ENCODE assay signal across 24 cellular contexts in the genomic region with DNA sequence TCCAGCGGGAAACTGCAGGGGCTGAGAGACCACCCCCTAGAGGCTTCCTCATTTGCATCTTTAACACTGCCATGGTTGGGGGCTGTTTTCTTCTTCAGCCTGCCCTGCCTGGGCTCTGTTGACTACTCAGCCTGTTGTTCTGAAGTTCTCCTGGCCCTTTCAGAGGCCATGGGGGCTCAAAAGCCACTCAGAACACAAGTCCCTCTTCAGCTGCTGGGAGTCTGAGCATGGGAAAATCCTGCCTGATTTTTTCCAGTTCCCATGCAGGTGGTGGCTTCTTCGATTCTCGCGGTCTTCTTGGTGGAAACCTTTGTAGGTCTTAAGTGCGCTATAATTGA. TPM values are rescaled to one million over a fixed set of nuclear protein-coding genes. Genes with fewer than 3 reads are reported as not detected.
DNase-seq lines count a peak whose midpoint lies in the region; ATAC-seq and TF ChIP-seq lines count a peak whose summit lies in the region.
"Had no signal": no experiment of that assay in that cellular context is flagged by ENCODE, and none has a peak within 500 bp of the region (broad histone marks: within the 10 kb centered on the region; RNA-seq: fewer than 3 reads in every experiment).

No MANE protein-coding gene starts in this region.

- peaks cover 68% of the 10 kb centered on the region for H3K4me1 ChIP-seq in BLaER1
- no peaks in the 10 kb centered on the region for H3K4me1 ChIP-seq in GM23338 (ENCODE audit: insufficient read depth)
- peaks cover 0 to 10% of the 10 kb centered on the region in 2 donors for H3K4me1 ChIP-seq in mucosa of rectum (ENCODE audit: control insufficient read depth in 2 of 2, insufficient read depth in 2 of 2, low read length in 2 of 2)
- H3K4me1 ChIP-seq: A549, lower lobe of right lung, suprapubic skin had no signal

- no peaks in the 10 kb centered on the region for H3K36me3 Mint-ChIP-seq in GM23338 (ENCODE audit: low read depth)

- H3K27ac Mint-ChIP-seq in GM23338 = no peak overlapping the region
- H3K27ac Mint-ChIP-seq: activated CD4-positive, alpha-beta memory T cell treated with anti-CD3 and anti-CD28 coated beads for 36 hours had no signal

- H3K4me2 ChIP-seq in BLaER1 (peak overlapping the region; percentile 30), GM23338 (no peak overlapping the region)
- H3K4me2 ChIP-seq: A549, KMS-11, SK-N-SH had no signal

- ATAC-seq in GM23338 (peak; percentile 89), SK-N-SH treated with all-trans-retinoic acid at 6 μM for 48 hours (no peak), omental fat pad (ENCODE audit: low FRiP score) (no peak)
- ATAC-seq: lower lobe of right lung had no signal

- H3K4me3 Mint-ChIP-seq in GM23338 = no peak overlapping the region
- H3K4me3 Mint-ChIP-seq: activated CD4-positive, alpha-beta memory T cell treated with anti-CD3 and anti-CD28 coated beads for 36 hours had no signal

- peaks cover 7% of the 10 kb centered on the region; the same call in 2 of the 3 replicates for H3K9me3 Mint-ChIP-seq in GM23338
- H3K9me3 Mint-ChIP-seq: activated CD4-positive, alpha-beta memory T cell treated with anti-CD3 and anti-CD28 coated beads for 36 hours had no signal

- H4K20me1 ChIP-seq in BLaER1 = no peaks in the 10 kb centered on the region
- H4K20me1 ChIP-seq in GM23338 (replicated peaks; ENCODE audit: insufficient read depth) = no peaks in the 10 kb centered on the region

- H3K27ac ChIP-seq in BLaER1 (peak overlapping the region; percentile 63; the same call in 1 of the 2 replicates), GM23338 (ENCODE audit: low read depth) (no peak overlapping the region), mucosa of rectum (ENCODE audit: low read depth in 2 of 2, low read length in 2 of 2) (peak overlapping the region; percentile 4 to 48)
- H3K27ac ChIP-seq: A549, KMS-11, lower lobe of right lung, RWPE1, suprapubic skin had no signal

- H3K9me3 ChIP-seq in BLaER1 (no peaks in the 10 kb centered on the region), mucosa of rectum (ENCODE audit: control insufficient read depth in 2 of 2, low read length in 2 of 2) (no peaks in the 10 kb centered on the region)
- H3K9me3 ChIP-seq: A549, lower lobe of right lung, SK-N-SH, suprapubic skin had no signal

- TF ChIP-seq POLR2A in Raji (IDR thresholded peaks at IDR 0.05; ENCODE audit: insufficient read depth, low read depth, low read length) = 0 out of 2 replicates have a peak, but pooled peaks have one; percentile 18

- H3K36me3 ChIP-seq in BLaER1 (no peaks in the 10 kb centered on the region), GM23338 (ENCODE audit: insufficient read depth) (no peaks in the 10 kb centered on the region), mucosa of rectum (ENCODE audit: control insufficient read depth in 2 of 2, insufficient read depth in 2 of 2, low read length in 2 of 2) (no peaks in the 10 kb centered on the region)
- H3K36me3 ChIP-seq: lower lobe of right lung, suprapubic skin had no signal

- TF ChIP-seq CTCF in GM23338 (conservative IDR thresholded peaks at IDR 0.05; ENCODE audit: low read depth in 2 of 2) (no peak; a peak in 1 of 4 replicates), omental fat pad (IDR thresholded peaks at IDR 0.05) (no peak)

- H3K9ac ChIP-seq in BLaER1 = no peak overlapping the region
- H3K9ac ChIP-seq in mucosa of rectum (ENCODE audit: low read depth in 1 of 2, low read length in 2 of 2) = no peak overlapping the region
- H3K9ac ChIP-seq: KMS-11, SK-N-SH had no signal

- no peaks in the 10 kb centered on the region for H3K79me2 ChIP-seq in GM23338 (replicated peaks; ENCODE audit: insufficient read depth)

- H3K27me3 ChIP-seq in BLaER1 (no peaks in the 10 kb centered on the region), GM23338 (ENCODE audit: insufficient read depth) (no peaks in the 10 kb centered on the region), mucosa of rectum (ENCODE audit: control insufficient read depth in 2 of 2, insufficient read depth in 2 of 2, low read length in 2 of 2) (no peaks in the 10 kb centered on the region)
- H3K27me3 ChIP-seq: suprapubic skin had no signal

- no peak overlapping the region for H3K4me3 ChIP-seq in BLaER1
- no peak overlapping the region for H3K4me3 ChIP-seq in GM23338
- H3K4me3 ChIP-seq in mucosa of rectum (ENCODE audit: low read length in 2 of 2) = no peak overlapping the region
- H3K4me3 ChIP-seq: A549, lower lobe of right lung, suprapubic skin had no signal

- no peaks in the 10 kb centered on the region for H3K9me2 ChIP-seq in GM23338 (ENCODE audit: insufficient read depth)
- H3K9me2 ChIP-seq: SK-N-SH had no signal

- DNase-seq in GM23338 (ENCODE audit: low spot score) (no peak), omental fat pad (ENCODE audit: low spot score) (no peak), T-helper 2 cell (no peak), iPS-NIHi11 (ENCODE audit: low spot score) (no peak)
- DNase-seq: activated CD4-positive, alpha-beta memory T cell treated with anti-CD3 and anti-CD28 coated beads for 36 hours; activated CD4-positive, CD25-positive, alpha-beta regulatory T cell; activated effector memory CD4-positive, alpha-beta T cell treated with anti-CD3 and anti-CD28 coated beads, Interleukin-2, amount 50 U/mL, for 16 hours; COR-L47; kidney glomerular epithelial cell; lower lobe of right lung; NCI-H2171; NCI-H526 treated with DMSO at 0.1 percent for 48 hours; nucleus accumbens; SK-N-SH; stimulated activated CD4-positive, alpha-beta T cell treated with anti-CD3 and anti-CD28 coated beads, Interleukin-1b, Interleukin-23, amount 100 ng/mL, for 48 hours; T1000 had no signal

- no peak overlapping the region for H2AFZ ChIP-seq in GM23338

- peaks cover 2% of the 10 kb centered on the region for H3K27me3 Mint-ChIP-seq in GM23338 (ENCODE audit: insufficient read depth, low read depth, poor library complexity)

- H3K4me1 Mint-ChIP-seq in GM23338 = peaks cover 15% of the 10 kb centered on the region

- no peaks in the 10 kb centered on the region; the same call in 1 of the 2 replicates for H3F3A ChIP-seq in GM23338 (replicated peaks; ENCODE audit: low read depth)

TF ChIP-seq in GM23338, 12 proteins besides CTCF, POLR2A, EP300 and RAD21 (continues in another document):
- TF ChIP-seq CREB1 (CRISPR knock-in tag; IDR thresholded peaks at IDR 0.05; ENCODE audit: low read depth) (no peak), EZH2 (IDR thresholded peaks at IDR 0.05; ENCODE audit: low read depth, unreplicated experiment) (no peak), EZH2phosphoT487 (IDR thresholded peaks at IDR 0.05; ENCODE audit: unreplicated experiment) (no peak), ZNF331 (CRISPR knock-in tag; IDR thresholded peaks at IDR 0.05; ENCODE audit: low read depth) (no peak)

TF ChIP-seq in SK-N-SH treated with all-trans-retinoic acid at 6 μM for 48 hours, 23 proteins besides CTCF, POLR2A, EP300 and RAD21:
- no peak for TF ChIP-seq CSDC2 (CRISPR knock-in tag; IDR thresholded peaks at IDR 0.05)
- no peak for TF ChIP-seq ZFP30 (CRISPR knock-in tag; IDR thresholded peaks at IDR 0.05)
- no peak for TF ChIP-seq ZNF8 (CRISPR knock-in tag; IDR thresholded peaks at IDR 0.05)
- TF ChIP-seq ZFP3 (CRISPR knock-in tag; IDR thresholded peaks at IDR 0.05) = no peak
- no peak for TF ChIP-seq GLIS3 (CRISPR knock-in tag; IDR thresholded peaks at IDR 0.05)
- TF ChIP-seq ZC3H10 (CRISPR knock-in tag; IDR thresholded peaks at IDR 0.05) = no peak
- TF ChIP-seq, protein P1, sequence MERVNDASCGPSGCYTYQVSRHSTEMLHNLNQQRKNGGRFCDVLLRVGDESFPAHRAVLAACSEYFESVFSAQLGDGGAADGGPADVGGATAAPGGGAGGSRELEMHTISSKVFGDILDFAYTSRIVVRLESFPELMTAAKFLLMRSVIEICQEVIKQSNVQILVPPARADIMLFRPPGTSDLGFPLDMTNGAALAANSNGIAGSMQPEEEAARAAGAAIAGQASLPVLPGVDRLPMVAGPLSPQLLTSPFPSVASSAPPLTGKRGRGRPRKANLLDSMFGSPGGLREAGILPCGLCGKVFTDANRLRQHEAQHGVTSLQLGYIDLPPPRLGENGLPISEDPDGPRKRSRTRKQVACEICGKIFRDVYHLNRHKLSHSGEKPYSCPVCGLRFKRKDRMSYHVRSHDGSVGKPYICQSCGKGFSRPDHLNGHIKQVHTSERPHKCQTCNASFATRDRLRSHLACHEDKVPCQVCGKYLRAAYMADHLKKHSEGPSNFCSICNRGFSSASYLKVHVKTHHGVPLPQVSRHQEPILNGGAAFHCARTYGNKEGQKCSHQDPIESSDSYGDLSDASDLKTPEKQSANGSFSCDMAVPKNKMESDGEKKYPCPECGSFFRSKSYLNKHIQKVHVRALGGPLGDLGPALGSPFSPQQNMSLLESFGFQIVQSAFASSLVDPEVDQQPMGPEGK (CRISPR knock-in tag; IDR thresholded peaks at IDR 0.05; ENCODE audit: borderline replicate concordance) = no peak
- TF ChIP-seq RARB (CRISPR knock-in tag; IDR thresholded peaks at IDR 0.05) = no peak
- no peak for TF ChIP-seq OSR1 (CRISPR knock-in tag; IDR thresholded peaks at IDR 0.05)

RNA-seq across cellular contexts. Expression of a gene that starts 36.3 kb away (rescaled TPM):
- total RNA-seq in GM23338 (2014; rRNA removed; shearing (Covaris generic)) = 3.6 and 5.9 TPM in 2 replicates
- 1.4 and 2.4 TPM in 2 replicates for polyA plus RNA-seq in GM23338 (2016; fragmentation: Nextera tagmentation; extraction: Ambion mirVana)
- 10 to 100 TPM in 3 of 4 donors, 1 to 10 TPM in 1; 8.3 to 59.6 (median 19.9) TPM for total RNA-seq in omental fat pad
